24 cellular contexts compared by ENCODE assay signal in the genomic region with DNA sequence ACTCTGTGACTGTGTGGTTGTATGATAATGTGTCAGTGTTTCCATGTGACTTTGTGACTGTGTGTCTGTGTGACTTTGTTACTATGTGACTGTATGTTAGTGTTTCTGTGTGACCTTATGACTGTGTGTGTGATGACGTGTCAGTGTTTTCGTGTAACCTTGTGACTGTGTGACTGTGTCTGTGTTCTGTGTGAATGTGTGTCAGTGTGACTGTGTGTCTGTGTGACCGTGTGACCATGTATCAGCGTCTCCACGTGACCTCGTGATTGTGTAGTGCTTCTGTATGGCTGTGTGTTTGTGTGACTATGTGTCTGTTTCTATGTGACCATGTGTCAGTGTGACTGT. TPM values are rescaled to one million over a fixed set of nuclear protein-coding genes. Genes with fewer than 3 reads are reported as not detected.
"Had no signal": no experiment of that assay in that cellular context is flagged by ENCODE, and none has a peak within 500 bp of the region (broad histone marks: within the 10 kb centered on the region; RNA-seq: fewer than 3 reads in every experiment).

No MANE protein-coding gene starts in this region.

- H3K9me3 ChIP-seq: lower lobe of right lung, pancreas had no signal

- H3K27ac ChIP-seq: lower lobe of right lung, pancreas had no signal

- ATAC-seq: activated naive CD8-positive, alpha-beta T cell treated with anti-CD3 and anti-CD28 coated beads, Interleukin-2, amount 50 U/mL, for 24 hours; left lobe of liver; naive thymus-derived CD8-positive, alpha-beta T cell; right cardiac atrium; WTC11 had no signal

- H3K4me3 ChIP-seq: lower lobe of right lung, pancreas had no signal

- H3K4me3 Mint-ChIP-seq: activated CD4-positive, alpha-beta memory T cell treated with anti-CD3 and anti-CD28 coated beads for 36 hours; activated naive CD4-positive, alpha-beta T cell treated with anti-CD3 and anti-CD28 coated beads, Interleukin-2, amount 10 ng/mL, durations not matched to agents 7 days and 5 days; activated naive CD8-positive, alpha-beta T cell treated with anti-CD3 and anti-CD28 coated beads, Interleukin-2, amount 50 U/mL, for 24 hours; dendritic cell treated with granulocyte-macrophage colony-stimulating factor and Interleukin-4, amounts not matched to agents 40 ng/mL and 50 ng/mL, for 4 days; naive thymus-derived CD8-positive, alpha-beta T cell; stimulated activated effector memory CD8-positive, alpha-beta T cell treated with anti-CD3 and anti-CD28 coated beads, Interleukin-12 subunit alpha, Interleukin-12 subunit beta, amount 100 ng/mL, for 72 hours; WTC11 had no signal

- H3K4me1 Mint-ChIP-seq: activated naive CD4-positive, alpha-beta T cell treated with anti-CD3 and anti-CD28 coated beads, Interleukin-2, amount 10 ng/mL, durations not matched to agents 7 days and 5 days; activated naive CD8-positive, alpha-beta T cell treated with anti-CD3 and anti-CD28 coated beads, Interleukin-2, amount 50 U/mL, for 24 hours; naive thymus-derived CD8-positive, alpha-beta T cell; stimulated activated effector memory CD8-positive, alpha-beta T cell treated with anti-CD3 and anti-CD28 coated beads, Interleukin-12 subunit alpha, Interleukin-12 subunit beta, amount 100 ng/mL, for 72 hours had no signal

- FAIRE-seq: kidney, pancreas had no signal

- H3K27ac Mint-ChIP-seq: activated CD4-positive, alpha-beta memory T cell treated with anti-CD3 and anti-CD28 coated beads for 36 hours; activated naive CD4-positive, alpha-beta T cell treated with anti-CD3 and anti-CD28 coated beads, Interleukin-2, amount 10 ng/mL, durations not matched to agents 7 days and 5 days; activated naive CD8-positive, alpha-beta T cell treated with anti-CD3 and anti-CD28 coated beads, Interleukin-2, amount 50 U/mL, for 24 hours; dendritic cell treated with granulocyte-macrophage colony-stimulating factor and Interleukin-4, amounts not matched to agents 40 ng/mL and 50 ng/mL, for 4 days; naive thymus-derived CD8-positive, alpha-beta T cell; stimulated activated effector memory CD8-positive, alpha-beta T cell treated with anti-CD3 and anti-CD28 coated beads, Interleukin-12 subunit alpha, Interleukin-12 subunit beta, amount 100 ng/mL, for 72 hours; WTC11 had no signal

- DNase-seq: activated CD4-positive, alpha-beta memory T cell treated with anti-CD3 and anti-CD28 coated beads for 36 hours; activated CD4-positive, alpha-beta T cell treated with anti-CD3 and anti-CD28 coated beads for 4 hours; activated effector memory CD4-positive, alpha-beta T cell treated with Interleukin-2 at 50 U/mL for 16 hours; activated naive CD4-positive, alpha-beta T cell treated with anti-CD3 and anti-CD28 coated beads, Interleukin-2, amount 10 ng/mL, durations not matched to agents 7 days and 5 days; activated naive CD8-positive, alpha-beta T cell treated with anti-CD3 and anti-CD28 coated beads, Interleukin-2, amount 50 U/mL, for 24 hours; activated T-cell treated with anti-CD3 and anti-CD28 coated beads, Interleukin-2, amount 50 U/mL, for 48 hours; caudate nucleus; effector CD4-positive, alpha-beta T cell; erythroblast; foreskin fibroblast; kidney; lower lobe of right lung; naive thymus-derived CD8-positive, alpha-beta T cell; pancreas; right cardiac atrium; stimulated activated CD4-positive, alpha-beta T cell treated with anti-CD3 and anti-CD28 coated beads, Interleukin-12 subunit alpha, Interleukin-12 subunit beta, amount 100 ng/mL, for 4 hours; T-helper 1 cell; T-helper 9 cell; trophoblast cell had no signal

- H3K36me3 Mint-ChIP-seq: activated CD4-positive, alpha-beta memory T cell treated with anti-CD3 and anti-CD28 coated beads for 36 hours; activated naive CD4-positive, alpha-beta T cell treated with anti-CD3 and anti-CD28 coated beads, Interleukin-2, amount 10 ng/mL, durations not matched to agents 7 days and 5 days; naive thymus-derived CD8-positive, alpha-beta T cell; stimulated activated effector memory CD8-positive, alpha-beta T cell treated with anti-CD3 and anti-CD28 coated beads, Interleukin-12 subunit alpha, Interleukin-12 subunit beta, amount 100 ng/mL, for 72 hours; WTC11 had no signal

- H3K27me3 ChIP-seq: pancreas had no signal

- H3K36me3 ChIP-seq: lower lobe of right lung, pancreas had no signal

- H3K9me3 Mint-ChIP-seq: activated CD4-positive, alpha-beta memory T cell treated with anti-CD3 and anti-CD28 coated beads for 36 hours; activated naive CD8-positive, alpha-beta T cell treated with anti-CD3 and anti-CD28 coated beads, Interleukin-2, amount 50 U/mL, for 24 hours; dendritic cell treated with granulocyte-macrophage colony-stimulating factor and Interleukin-4, amounts not matched to agents 40 ng/mL and 50 ng/mL, for 4 days; naive thymus-derived CD8-positive, alpha-beta T cell; stimulated activated effector memory CD8-positive, alpha-beta T cell treated with anti-CD3 and anti-CD28 coated beads, Interleukin-12 subunit alpha, Interleukin-12 subunit beta, amount 100 ng/mL, for 72 hours had no signal

- H3K4me1 ChIP-seq: lower lobe of right lung, pancreas had no signal

RNA-seq across cellular contexts. Expression of gene PKNOX2, which starts 9.5 kb away (rescaled TPM):
- total RNA-seq: activated CD4-positive, alpha-beta memory T cell treated with anti-CD3 and anti-CD28 coated beads for 36 hours; naive thymus-derived CD8-positive, alpha-beta T cell; pulmonary artery endothelial cell had no signal
- polyA plus RNA-seq: naive thymus-derived CD8-positive, alpha-beta T cell had no signal
